Comparison of ENCODE assay signal across 8 cellular contexts in genomic region chr3:172140499-172141391, GRCh38.
DNase-seq lines count a peak whose midpoint lies in the region; ATAC-seq and TF ChIP-seq lines count a peak whose summit lies in the region.

No MANE protein-coding gene starts in this region.

- ATAC-seq in GM21737 (IDR thresholded peaks at IDR 0.05; ENCODE audit: unreplicated experiment) (no peak), GM18520 (IDR thresholded peaks at IDR 0.05; ENCODE audit: unreplicated experiment) (no peak)

- TF ChIP-seq EP300 in Ishikawa (IDR thresholded peaks at IDR 0.05; ENCODE audit: borderline replicate concordance): peak; percentile 89

- no TSS peak for BruUV-seq in A673 (replicated peaks; lab: Mats Ljungman, UMichigan)

- no peaks in the 10 kb centered on the region for H3K27me3 ChIP-seq in A673 (replicated peaks; ENCODE audit: insufficient read depth, low read depth, low read length, poor library complexity)

- TF ChIP-seq CTCF in A673 (conservative IDR thresholded peaks at IDR 0.05; ENCODE audit: low read depth, low read length): no peak

- peak; percentile 21; the same call in 1 of the 2 replicates for TF ChIP-seq RAD21 in Ishikawa (IDR thresholded peaks at IDR 0.05; ENCODE audit: low read depth)

- H3K36me3 ChIP-seq in A673 (ENCODE audit: insufficient read depth, low read length, poor library complexity, severe bottlenecking): no peaks in the 10 kb centered on the region

- H3K27ac ChIP-seq in A673 (ENCODE audit: low read depth, low read length, poor library complexity, severe bottlenecking): peak overlapping the region; percentile 77

- no peaks in the 10 kb centered on the region for H3K9me3 ChIP-seq in A673 (ENCODE audit: low read depth, low read length, poor library complexity, severe bottlenecking)

- POLR2A ChIA-PET in A673 (lab: Charles Lee; ENCODE audit: low non-redundant PET): no interaction called here

- peak; percentile 92 for DNase-seq in A673 (ENCODE audit: low spot score)
- peak; percentile 38 for DNase-seq in cerebellum (ENCODE audit: low spot score)
- peak; percentile 92 to 98 for DNase-seq in lung microvascular endothelial cell (ENCODE audit: low read depth in 2 of 2)
- DNase-seq in NCI-H2196 treated with DMSO at 0.1 percent for 48 hours (lab: John Stamatoyannopoulos, UW; ENCODE audit: unreplicated experiment): no peak
- no peak for DNase-seq in NCI-H1930 (lab: John Stamatoyannopoulos, UW)

- intact Hi-C loops in A673 (cut with micrococcal nuclease; ENCODE audit: unreplicated experiment): loop anchor here (5.0 kb wide), 1 partner anchor 268 kb away; no protein-coding TSS in a partner anchor

- H3K4me1 ChIP-seq in A673 (ENCODE audit: insufficient read depth, low read length, poor library complexity, severe bottlenecking): peaks cover 62% of the 10 kb centered on the region

- H3K4me3 ChIP-seq in A673 (ENCODE audit: low read depth, low read length, poor library complexity, severe bottlenecking): no peak overlapping the region

- CTCF ChIA-PET in A673 (lab: Charles Lee): interaction anchor here (0.6 kb wide), 1 partner anchor 30 kb away, joined by 4 read pairs; no protein-coding TSS in a partner anchor

TF ChIP-seq in Ishikawa, 13 proteins besides CTCF, POLR2A, EP300 and RAD21:
- no peak for TF ChIP-seq ZBTB7A (IDR thresholded peaks at IDR 0.05; ENCODE audit: low read depth)
- TF ChIP-seq REST (IDR thresholded peaks at IDR 0.05; ENCODE audit: low read depth): no peak
- TF ChIP-seq TCF12 (IDR thresholded peaks at IDR 0.05; ENCODE audit: low read depth): peak; percentile 87
- peak; percentile 87 for TF ChIP-seq TEAD4 (IDR thresholded peaks at IDR 0.05)
- TF ChIP-seq EGR1 (IDR thresholded peaks at IDR 0.05): no peak
- TF ChIP-seq, protein P1, sequence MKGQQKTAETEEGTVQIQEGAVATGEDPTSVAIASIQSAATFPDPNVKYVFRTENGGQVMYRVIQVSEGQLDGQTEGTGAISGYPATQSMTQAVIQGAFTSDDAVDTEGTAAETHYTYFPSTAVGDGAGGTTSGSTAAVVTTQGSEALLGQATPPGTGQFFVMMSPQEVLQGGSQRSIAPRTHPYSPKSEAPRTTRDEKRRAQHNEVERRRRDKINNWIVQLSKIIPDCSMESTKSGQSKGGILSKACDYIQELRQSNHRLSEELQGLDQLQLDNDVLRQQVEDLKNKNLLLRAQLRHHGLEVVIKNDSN (IDR thresholded peaks at IDR 0.05): no peak
- TF ChIP-seq TAF1 (IDR thresholded peaks at IDR 0.05; ENCODE audit: low read depth): no peak
- TF ChIP-seq FOXM1 (IDR thresholded peaks at IDR 0.05; ENCODE audit: borderline replicate concordance, low read depth): peak; percentile 68; the same call in 1 of the 2 replicates
- no peak; the same call in 1 of the 2 replicates for TF ChIP-seq NFIC (IDR thresholded peaks at IDR 0.05)
- TF ChIP-seq CEBPB (IDR thresholded peaks at IDR 0.05): peak; percentile 98
- no peak for TF ChIP-seq MAX (IDR thresholded peaks at IDR 0.05)
- TF ChIP-seq CREB1 (IDR thresholded peaks at IDR 0.05; ENCODE audit: low read depth): no peak

Comparison
In these comparisons a context has a peak if more than half of its experiments do, and no peak if none do; other contexts are left out.
1. DNase-seq: peak in A673 (single experiment), cerebellum (single experiment) and lung microvascular endothelial cell (2 of 2); none in NCI-H2196 treated with DMSO at 0.1 percent for 48 hours (single experiment) and NCI-H1930 (0 of 2).